15 cellular contexts compared by ENCODE assay signal in the genomic region with DNA sequence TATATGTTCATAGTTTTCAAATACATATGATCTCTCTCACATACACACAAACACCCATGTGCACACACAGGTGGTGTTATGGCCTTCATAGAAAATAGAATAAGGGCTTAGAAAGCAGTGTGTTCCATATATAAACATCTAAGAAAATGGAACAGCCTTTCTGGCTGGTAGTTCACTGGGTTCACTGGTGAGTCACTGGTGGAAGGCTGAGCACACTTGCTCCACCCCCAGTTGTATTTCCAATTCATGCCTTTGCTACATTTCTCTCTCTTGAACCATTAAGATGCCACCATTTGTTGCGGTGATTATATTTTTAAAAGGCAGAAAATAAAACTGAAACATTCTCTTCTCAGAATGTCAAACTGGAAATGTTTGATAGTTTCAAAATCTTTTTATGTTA.
DNase-seq lines count a peak whose midpoint lies in the region; ATAC-seq and TF ChIP-seq lines count a peak whose summit lies in the region.
"Had no signal": no experiment of that assay in that cellular context is flagged by ENCODE, and none has a peak within 500 bp of the region (broad histone marks: within the 10 kb centered on the region; RNA-seq: fewer than 3 reads in every experiment).

No MANE protein-coding gene starts in this region.

- no peaks in the 10 kb centered on the region for H3K36me3 ChIP-seq in fibroblast of lung (ENCODE audit: control insufficient read depth, insufficient read depth, low read length)
- H3K36me3 ChIP-seq: ovary, WERI-Rb-1 had no signal

- H4K20me1 ChIP-seq in fibroblast of lung (ENCODE audit: control insufficient read depth, extremely low read depth, insufficient read depth, low read length): no peaks in the 10 kb centered on the region

- no peaks in the 10 kb centered on the region for H3K79me2 ChIP-seq in fibroblast of lung (ENCODE audit: control insufficient read depth, insufficient read depth, low read length)

- no peaks in the 10 kb centered on the region for H3K27me3 ChIP-seq in fibroblast of lung (ENCODE audit: control insufficient read depth, insufficient read depth, low read length)
- H3K27me3 ChIP-seq: BLaER1 treated with 17β-estradiol and CSF1 and Interleukin-3, amounts not matched to agents 10 nM and 100 nM; ovary had no signal

- H3K36me3 Mint-ChIP-seq in nephron progenitor cell (ENCODE audit: low read depth): peaks cover 72% of the 10 kb centered on the region

- CTCF ChIA-PET in RWPE1 (lab: Yijun Ruan, JAX): interaction anchor here (0.6 to 1.4 kb wide), 3 partner anchors 40 to 79 kb away, joined by 4 to 9 read pairs (median 5); no protein-coding TSS in a partner anchor

- no peak overlapping the region for H3K9ac ChIP-seq in fibroblast of lung (ENCODE audit: insufficient read depth, low read length)
- H3K9ac ChIP-seq: BLaER1 treated with 17β-estradiol and CSF1 and Interleukin-3, amounts not matched to agents 10 nM and 100 nM had no signal

- no peak overlapping the region for H3K4me3 ChIP-seq in fibroblast of lung (replicated peaks in 1 of 4; ENCODE audit: control extremely low read depth in 1 of 4, insufficient read depth in 1 of 4, low read depth in 3 of 4, low read length in 4 of 4)
- H3K4me3 ChIP-seq: BLaER1 treated with 17β-estradiol and CSF1 and Interleukin-3, amounts not matched to agents 10 nM and 100 nM; ovary had no signal

- POLR2A ChIA-PET in RWPE1 (lab: Yijun Ruan, JAX; ENCODE audit: low non-redundant PET): no interaction called here

- H3K9me3 ChIP-seq in fibroblast of lung (ENCODE audit: control insufficient read depth, insufficient read depth, low read depth, low read length): no peaks in the 10 kb centered on the region
- H3K9me3 ChIP-seq: BLaER1 treated with 17β-estradiol and CSF1 and Interleukin-3, amounts not matched to agents 10 nM and 100 nM; ovary had no signal

- DNase-seq in RWPE1 (ENCODE audit: low spot score) (peak; percentile 73), fibroblast of lung (ENCODE audit: low read depth in 2 of 2) (peak; percentile 62 to 73), nephron progenitor cell (no peak), cerebellar nuclear complex (lab: John Stamatoyannopoulos, UW) (no peak), HT-29 (ENCODE audit: low spot score) (no peak)
- DNase-seq: islet precursor cell; NCI-H446; OCI-M1; ovary; stimulated activated naive CD4-positive, alpha-beta T cell treated with Interleukin-2 at 50 U/mL for 16 hours; WERI-Rb-1 had no signal

- H2AFZ ChIP-seq in fibroblast of lung (ENCODE audit: low read length): no peak overlapping the region

- peak overlapping the region; percentile 95 for H3K27ac Mint-ChIP-seq in nephron progenitor cell
- H3K27ac Mint-ChIP-seq: activated T-helper 2 cell treated with anti-CD3 and anti-CD28 coated beads, Interferon-gamma antibody, Interleukin-2, Interleukin-4, amounts not matched to agents 10 μg/mL and 5 μg/mL and 100 μg/mL, durations not matched to agents 14 hours and 24 hours and 36 hours had no signal

- H3K27me3 Mint-ChIP-seq in nephron progenitor cell (ENCODE audit: low read depth, poor library complexity): peaks cover 3% of the 10 kb centered on the region

- H3K4me1 ChIP-seq in fibroblast of lung (ENCODE audit: control insufficient read depth, extremely low read depth, insufficient read depth, low read length): peaks cover 6% of the 10 kb centered on the region

- peak; percentile 87 for ATAC-seq in GM18867 (IDR thresholded peaks at IDR 0.05; ENCODE audit: unreplicated experiment)
- ATAC-seq in GM21526 (IDR thresholded peaks at IDR 0.05; ENCODE audit: low FRiP score, unreplicated experiment): no peak

- no peaks in the 10 kb centered on the region for H3K9me3 Mint-ChIP-seq in nephron progenitor cell
- H3K9me3 Mint-ChIP-seq: activated T-helper 2 cell treated with anti-CD3 and anti-CD28 coated beads, Interferon-gamma antibody, Interleukin-2, Interleukin-4, amounts not matched to agents 10 μg/mL and 5 μg/mL and 100 μg/mL, durations not matched to agents 14 hours and 24 hours and 36 hours had no signal

- no peak overlapping the region for H3K4me2 ChIP-seq in fibroblast of lung (ENCODE audit: extremely low read depth, insufficient read depth, low read length)
- H3K4me2 ChIP-seq: BLaER1 treated with 17β-estradiol and CSF1 and Interleukin-3, amounts not matched to agents 10 nM and 100 nM had no signal

- H3K4me3 Mint-ChIP-seq in nephron progenitor cell: no peak overlapping the region

- TF ChIP-seq CTCF in RWPE1 (conservative IDR thresholded peaks at IDR 0.05; ENCODE audit: low read depth): no peak
- no peak for TF ChIP-seq CTCF in fibroblast of lung (conservative IDR thresholded peaks at IDR 0.05 in 1 of 2, IDR thresholded peaks at IDR 0.05 in 1 of 2; ENCODE audit: low read depth in 1 of 2, low read length in 2 of 2)
- no peak for TF ChIP-seq CTCF in nephron progenitor cell (IDR thresholded peaks at IDR 0.05)

- H3K4me1 Mint-ChIP-seq in nephron progenitor cell: peaks cover 31% of the 10 kb centered on the region

- no peak overlapping the region for H3K27ac ChIP-seq in RWPE1
- no peak overlapping the region for H3K27ac ChIP-seq in fibroblast of lung (ENCODE audit: insufficient read depth, low read length)
- H3K27ac ChIP-seq: BLaER1 treated with 17β-estradiol and CSF1 and Interleukin-3, amounts not matched to agents 10 nM and 100 nM; ovary; WERI-Rb-1 had no signal

Comparison
In these comparisons a context has a peak if more than half of its experiments do, and no peak if none do; other contexts are left out.
1. DNase-seq: peak in RWPE1 (single experiment) and fibroblast of lung (2 of 2); none in nephron progenitor cell (single experiment), cerebellar nuclear complex (0 of 2) and HT-29 (single experiment).